23 cellular contexts compared by ENCODE assay signal in the genomic region with DNA sequence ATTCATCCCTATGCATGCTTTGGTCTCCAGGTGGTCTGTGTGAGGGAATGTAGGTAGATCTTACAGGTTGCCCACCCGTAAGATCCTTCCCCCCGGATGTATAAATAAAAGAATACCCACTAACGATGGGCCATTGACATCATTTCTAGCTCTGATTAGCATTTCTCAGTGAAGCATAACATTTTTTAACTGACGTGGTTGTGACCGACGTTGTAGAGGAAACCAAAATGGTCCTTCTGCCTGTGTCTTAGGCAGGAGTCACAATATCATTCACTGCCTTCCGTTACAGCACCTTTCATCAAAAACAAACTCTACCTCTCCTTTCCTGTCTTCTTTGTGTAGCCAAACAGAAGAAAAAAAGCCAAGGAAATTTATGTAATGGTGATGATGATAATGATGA.
"Had no signal": no experiment of that assay in that cellular context is flagged by ENCODE, and none has a peak within 500 bp of the region (broad histone marks: within the 10 kb centered on the region; RNA-seq: fewer than 3 reads in every experiment).

No MANE protein-coding gene starts in this region.

- H2AFZ ChIP-seq: hepatocyte had no signal

- H3K79me2 ChIP-seq: hepatocyte had no signal

- H3K36me3 ChIP-seq: ovary, tibial nerve, upper lobe of left lung had no signal

- H3K4me1 ChIP-seq: psoas muscle, tibial nerve, upper lobe of left lung had no signal

- H3K4me1 Mint-ChIP-seq: naive thymus-derived CD8-positive, alpha-beta T cell; stimulated activated naive B cell treated with anti-CD40 and anti-IgM and Interleukin-4, amounts not matched to agents 10 μg/mL and 1 μg/mL and 100 μg/mL, for 72 hours had no signal

- H3K4me3 ChIP-seq: dorsolateral prefrontal cortex, gastrocnemius medialis, heart left ventricle, hepatocyte, lung, ovary, psoas muscle, thoracic aorta, tibial nerve, upper lobe of left lung had no signal

- H3K27me3 ChIP-seq: dorsolateral prefrontal cortex, gastrocnemius medialis, heart left ventricle, hepatocyte, ovary, tibial nerve, upper lobe of left lung had no signal

- H3K36me3 Mint-ChIP-seq: stimulated activated naive B cell treated with anti-CD40 and anti-IgM and Interleukin-4, amounts not matched to agents 10 μg/mL and 1 μg/mL and 100 μg/mL, for 72 hours had no signal

- H3K27ac Mint-ChIP-seq: stimulated activated naive B cell treated with anti-CD40 and anti-IgM and Interleukin-4, amounts not matched to agents 10 μg/mL and 1 μg/mL and 100 μg/mL, for 72 hours; stimulated activated naive CD8-positive, alpha-beta T cell treated with anti-CD3 and anti-CD28 coated beads, Interleukin-15, Interleukin-2, amounts not matched to agents 100 ng/mL and 50 ng/mL, for 24 hours had no signal

- DNase-seq: dorsolateral prefrontal cortex; effector CD4-positive, alpha-beta T cell; gastrocnemius medialis; heart left ventricle; kidney; mesendoderm; naive thymus-derived CD8-positive, alpha-beta T cell; occipital lobe; ovary; posterior cingulate gyrus; psoas muscle; right cardiac atrium; small intestine; stimulated activated CD4-positive, alpha-beta T cell treated with anti-CD3 and anti-CD28 coated beads, Interleukin-15, amount 100 ng/mL, for 24 hours; stimulated activated CD4-positive, alpha-beta T cell treated with anti-CD3 and anti-CD28 coated beads, Interleukin-2, amount 100 ng/mL, for 48 hours; stimulated activated naive B cell treated with anti-CD40 and anti-IgM and Interleukin-4, amounts not matched to agents 10 μg/mL and 1 μg/mL and 100 μg/mL, for 72 hours; upper lobe of left lung had no signal

- H3K4me3 Mint-ChIP-seq: naive thymus-derived CD8-positive, alpha-beta T cell; stimulated activated naive B cell treated with anti-CD40 and anti-IgM and Interleukin-4, amounts not matched to agents 10 μg/mL and 1 μg/mL and 100 μg/mL, for 72 hours; stimulated activated naive CD8-positive, alpha-beta T cell treated with anti-CD3 and anti-CD28 coated beads, Interleukin-15, Interleukin-2, amounts not matched to agents 100 ng/mL and 50 ng/mL, for 24 hours had no signal

- H3K9me3 Mint-ChIP-seq: stimulated activated naive CD8-positive, alpha-beta T cell treated with anti-CD3 and anti-CD28 coated beads, Interleukin-15, Interleukin-2, amounts not matched to agents 100 ng/mL and 50 ng/mL, for 24 hours had no signal

- H3K9me3 ChIP-seq: gastrocnemius medialis, heart left ventricle, ovary, psoas muscle, thoracic aorta, tibial nerve, upper lobe of left lung had no signal

- ATAC-seq: gastrocnemius medialis; heart left ventricle; left lobe of liver; naive thymus-derived CD8-positive, alpha-beta T cell; psoas muscle; right cardiac atrium; stimulated activated naive B cell treated with anti-CD40 and anti-IgM and Interleukin-4, amounts not matched to agents 10 μg/mL and 1 μg/mL and 100 μg/mL, for 72 hours had no signal

- H3K27ac ChIP-seq: dorsolateral prefrontal cortex, gastrocnemius medialis, heart left ventricle, hepatocyte, ovary, psoas muscle, thoracic aorta, tibial nerve, upper lobe of left lung had no signal

- H3K4me2 ChIP-seq: hepatocyte had no signal
